ENCODE assay signal across 10 cellular contexts in genomic region chr11:456533-456932, GRCh38. TPM values are rescaled to one million over a fixed set of nuclear protein-coding genes. Genes with fewer than 3 reads are reported as not detected.
A peak's percentile ranks its signal among the peaks of the same experiment; 100 is the strongest.
DNase-seq lines count a peak whose midpoint lies in the region; ATAC-seq and TF ChIP-seq lines count a peak whose summit lies in the region.
"Had no signal": no experiment of that assay in that cellular context is flagged by ENCODE, and none has a peak within 500 bp of the region (broad histone marks: within the 10 kb centered on the region; RNA-seq: fewer than 3 reads in every experiment).

No MANE protein-coding gene starts in this region.

- peak; percentile 99 for ATAC-seq in effector memory CD8-positive, alpha-beta T cell (replicated peaks)
- ATAC-seq in omental fat pad (ENCODE audit: low FRiP score) (no peak), HG03439 (IDR thresholded peaks at IDR 0.05; ENCODE audit: unreplicated experiment) (no peak)
- ATAC-seq: foreskin keratinocyte had no signal

- H3K4me1 Mint-ChIP-seq in activated naive CD4-positive, alpha-beta T cell treated with anti-CD3 and anti-CD28 coated beads for 36 hours (ENCODE audit: low read depth): peaks cover 30% of the 10 kb centered on the region
- H3K4me1 Mint-ChIP-seq in T-helper 2 cell treated with Interferon-gamma antibody and Interleukin-4, amounts not matched to agents 5 μg/mL and 100 μg/mL, for 36 hours (ENCODE audit: low read depth): peaks cover 18% of the 10 kb centered on the region
- H3K4me1 Mint-ChIP-seq in effector memory CD8-positive, alpha-beta T cell (ENCODE audit: low read depth in 2 of 2): peaks cover 26 to 29% of the 10 kb centered on the region in 2 donors
- peaks cover 31% of the 10 kb centered on the region for H3K4me1 Mint-ChIP-seq in stimulated activated naive CD8-positive, alpha-beta T cell treated with anti-CD3 and anti-CD28 coated beads, Interleukin-15, Interleukin-2, amounts not matched to agents 100 ng/mL and 50 ng/mL, for 24 hours (ENCODE audit: low read depth)

- H3K27ac Mint-ChIP-seq in activated naive CD4-positive, alpha-beta T cell treated with anti-CD3 and anti-CD28 coated beads for 36 hours: peak overlapping the region; percentile 86
- H3K27ac Mint-ChIP-seq in T-helper 2 cell treated with Interferon-gamma antibody and Interleukin-4, amounts not matched to agents 5 μg/mL and 100 μg/mL, for 36 hours: peak overlapping the region; percentile 56
- peak overlapping the region; percentile 47 to 95 for H3K27ac Mint-ChIP-seq in effector memory CD8-positive, alpha-beta T cell
- H3K27ac Mint-ChIP-seq in stimulated activated naive CD8-positive, alpha-beta T cell treated with anti-CD3 and anti-CD28 coated beads, Interleukin-15, Interleukin-2, amounts not matched to agents 100 ng/mL and 50 ng/mL, for 24 hours: peak overlapping the region; percentile 50

- H3K36me3 ChIP-seq in BE2C: peaks cover 22% of the 10 kb centered on the region

- no peaks in the 10 kb centered on the region for H3K27me3 Mint-ChIP-seq in activated naive CD4-positive, alpha-beta T cell treated with anti-CD3 and anti-CD28 coated beads for 36 hours (ENCODE audit: low read depth)
- H3K27me3 Mint-ChIP-seq in T-helper 2 cell treated with Interferon-gamma antibody and Interleukin-4, amounts not matched to agents 5 μg/mL and 100 μg/mL, for 36 hours (ENCODE audit: low read depth): no peaks in the 10 kb centered on the region
- H3K27me3 Mint-ChIP-seq in effector memory CD8-positive, alpha-beta T cell: no peaks in the 10 kb centered on the region
- H3K27me3 Mint-ChIP-seq in stimulated activated naive CD8-positive, alpha-beta T cell treated with anti-CD3 and anti-CD28 coated beads, Interleukin-15, Interleukin-2, amounts not matched to agents 100 ng/mL and 50 ng/mL, for 24 hours: no peaks in the 10 kb centered on the region

- TF ChIP-seq CTCF in omental fat pad (IDR thresholded peaks at IDR 0.05) (no peak), BE2C (IDR thresholded peaks at IDR 0.05; ENCODE audit: low read depth, low read length) (no peak)

- H3K9me3 ChIP-seq in BE2C: no peaks in the 10 kb centered on the region

- CTCF ChIA-PET in activated naive CD4-positive, alpha-beta T cell treated with anti-CD3 and anti-CD28 coated beads for 36 hours (lab: Charles Lee): interaction anchor here (1.5 kb wide), 1 partner anchor 63 kb away, joined by 4 read pairs; no protein-coding TSS in a partner anchor

- no peak overlapping the region for H3K4me3 ChIP-seq in BE2C (ENCODE audit: low read depth, low read length)

- no peaks in the 10 kb centered on the region for H3K27me3 ChIP-seq in BE2C
- H3K27me3 ChIP-seq: foreskin keratinocyte had no signal

- intact Hi-C loops in activated naive CD4-positive, alpha-beta T cell treated with anti-CD3 and anti-CD28 coated beads for 36 hours (cut with micrococcal nuclease): no loop called here

- H3K36me3 Mint-ChIP-seq in activated naive CD4-positive, alpha-beta T cell treated with anti-CD3 and anti-CD28 coated beads for 36 hours (ENCODE audit: low read depth): peaks cover 10% of the 10 kb centered on the region
- H3K36me3 Mint-ChIP-seq in T-helper 2 cell treated with Interferon-gamma antibody and Interleukin-4, amounts not matched to agents 5 μg/mL and 100 μg/mL, for 36 hours (ENCODE audit: low read depth): peaks cover 17% of the 10 kb centered on the region
- H3K36me3 Mint-ChIP-seq in effector memory CD8-positive, alpha-beta T cell (ENCODE audit: insufficient read depth): peaks cover 20% of the 10 kb centered on the region
- peaks cover 27% of the 10 kb centered on the region for H3K36me3 Mint-ChIP-seq in stimulated activated naive CD8-positive, alpha-beta T cell treated with anti-CD3 and anti-CD28 coated beads, Interleukin-15, Interleukin-2, amounts not matched to agents 100 ng/mL and 50 ng/mL, for 24 hours (ENCODE audit: low read depth)

- no peaks in the 10 kb centered on the region for H3K4me1 ChIP-seq in BE2C

- DNase-seq in activated naive CD4-positive, alpha-beta T cell treated with anti-CD3 and anti-CD28 coated beads for 36 hours: peak; percentile 65
- no peak for DNase-seq in activated naive CD4-positive, alpha-beta T cell treated with anti-CD3 and anti-CD28 coated beads, Interleukin-2, amount 50 U/mL, for 16 hours
- DNase-seq in T-helper 2 cell treated with Interferon-gamma antibody and Interleukin-4, amounts not matched to agents 5 μg/mL and 100 μg/mL, for 36 hours (ENCODE audit: low spot score): peak; percentile 40
- DNase-seq in effector memory CD8-positive, alpha-beta T cell: peak; percentile 30 to 42 (median 36)
- DNase-seq in omental fat pad (ENCODE audit: low spot score) (no peak), BE2C (no peak)
- DNase-seq: cerebellar nuclear complex, foreskin keratinocyte had no signal

- H3K9me3 Mint-ChIP-seq in activated naive CD4-positive, alpha-beta T cell treated with anti-CD3 and anti-CD28 coated beads for 36 hours: no peaks in the 10 kb centered on the region
- H3K9me3 Mint-ChIP-seq in T-helper 2 cell treated with Interferon-gamma antibody and Interleukin-4, amounts not matched to agents 5 μg/mL and 100 μg/mL, for 36 hours: no peaks in the 10 kb centered on the region
- H3K9me3 Mint-ChIP-seq in effector memory CD8-positive, alpha-beta T cell: no peaks in the 10 kb centered on the region
- H3K9me3 Mint-ChIP-seq in stimulated activated naive CD8-positive, alpha-beta T cell treated with anti-CD3 and anti-CD28 coated beads, Interleukin-15, Interleukin-2, amounts not matched to agents 100 ng/mL and 50 ng/mL, for 24 hours: no peaks in the 10 kb centered on the region

- peak overlapping the region; percentile 6 for H3K4me3 Mint-ChIP-seq in activated naive CD4-positive, alpha-beta T cell treated with anti-CD3 and anti-CD28 coated beads for 36 hours
- H3K4me3 Mint-ChIP-seq in T-helper 2 cell treated with Interferon-gamma antibody and Interleukin-4, amounts not matched to agents 5 μg/mL and 100 μg/mL, for 36 hours: peak overlapping the region; percentile 58
- H3K4me3 Mint-ChIP-seq in effector memory CD8-positive, alpha-beta T cell: peak overlapping the region; percentile 24 to 77
- peak overlapping the region; percentile 47 for H3K4me3 Mint-ChIP-seq in stimulated activated naive CD8-positive, alpha-beta T cell treated with anti-CD3 and anti-CD28 coated beads, Interleukin-15, Interleukin-2, amounts not matched to agents 100 ng/mL and 50 ng/mL, for 24 hours

RNA-seq across cellular contexts. Expression of gene PTDSS2, which starts 6.5 kb away (rescaled TPM):
- total RNA-seq in activated naive CD4-positive, alpha-beta T cell treated with anti-CD3 and anti-CD28 coated beads for 36 hours: 10 to 100 TPM; 12.1 to 15.0 TPM
- total RNA-seq in omental fat pad: 10 to 100 TPM; 33.0 to 45.2 (median 39.0) TPM
- 22.9 TPM for polyA plus RNA-seq in BE2C (2012; ENCODE audit: insufficient read depth, insufficient read length, low read depth)

RNA-seq across cellular contexts. Expression of gene ANO9, which starts 14.7 kb away (rescaled TPM):
- total RNA-seq in activated naive CD4-positive, alpha-beta T cell treated with anti-CD3 and anti-CD28 coated beads for 36 hours: 10 to 100 TPM; 28.9 to 31.0 TPM
- 1 to 10 TPM in 3 of 4 donors, under 1 TPM in 1; 0.79 to 3.6 (median 3.1) TPM for total RNA-seq in omental fat pad
- not detected for polyA plus RNA-seq in BE2C (2012; ENCODE audit: insufficient read depth, insufficient read length, low read depth)

RNA-seq across cellular contexts. Expression of gene SIGIRR, which starts 41.7 kb away (rescaled TPM):
- total RNA-seq in activated naive CD4-positive, alpha-beta T cell treated with anti-CD3 and anti-CD28 coated beads for 36 hours: 10 to 100 TPM; 38.0 to 38.8 TPM
- total RNA-seq in omental fat pad: 10 to 100 TPM; 17.6 to 42.1 (median 31.0) TPM
- polyA plus RNA-seq in BE2C (2012; ENCODE audit: insufficient read depth, insufficient read length, low read depth): 7.9 TPM

RNA-seq across cellular contexts. Expression of gene RNH1, which starts 50.5 kb away (rescaled TPM):
- 100 to 1,000 TPM; 101 to 102 TPM for total RNA-seq in activated naive CD4-positive, alpha-beta T cell treated with anti-CD3 and anti-CD28 coated beads for 36 hours
- total RNA-seq in omental fat pad: 100 to 1,000 TPM; 218 to 259 (median 230) TPM
- 200 TPM for polyA plus RNA-seq in BE2C (2012; ENCODE audit: insufficient read depth, insufficient read length, low read depth)

Comparison
In these comparisons a context has a peak if more than half of its experiments do, and no peak if none do; other contexts are left out.
1. DNase-seq: peak in activated naive CD4-positive, alpha-beta T cell treated with anti-CD3 and anti-CD28 coated beads for 36 hours (single experiment), T-helper 2 cell treated with Interferon-gamma antibody and Interleukin-4, amounts not matched to agents 5 μg/mL and 100 μg/mL, for 36 hours (single experiment) and effector memory CD8-positive, alpha-beta T cell (3 of 3); none in activated naive CD4-positive, alpha-beta T cell treated with anti-CD3 and anti-CD28 coated beads, Interleukin-2, amount 50 U/mL, for 16 hours (single experiment), omental fat pad (single experiment) and BE2C (single experiment).
2. H3K4me3 Mint-ChIP-seq: peak in every context shown above with its lines; median percentile 58 in T-helper 2 cell treated with Interferon-gamma antibody and Interleukin-4, amounts not matched to agents 5 μg/mL and 100 μg/mL, for 36 hours; 50 in effector memory CD8-positive, alpha-beta T cell; 47 in stimulated activated naive CD8-positive, alpha-beta T cell treated with anti-CD3 and anti-CD28 coated beads, Interleukin-15, Interleukin-2, amounts not matched to agents 100 ng/mL and 50 ng/mL, for 24 hours; 6 in activated naive CD4-positive, alpha-beta T cell treated with anti-CD3 and anti-CD28 coated beads for 36 hours.
3. RNA of gene ANO9, which starts 14.7 kb away (total RNA-seq): 28.9 to 31.0 TPM in activated naive CD4-positive, alpha-beta T cell treated with anti-CD3 and anti-CD28 coated beads for 36 hours; 0.79 to 3.6 TPM in omental fat pad; every median in the first group is over 4 times any median in the second.
4. Peak in every context shown above with its lines, with median percentiles within 50 percentile points of each other: H3K27ac Mint-ChIP-seq.